ENCODE assay signal across 1 cellular context in genomic region chr2:151688719-151689118, GRCh38.
TF ChIP-seq lines count a peak whose summit lies in the region.

No MANE protein-coding gene starts in this region.

TF ChIP-seq in K562, 482 proteins besides CTCF, POLR2A, EP300 and RAD21 (continued from another document and continues in another):
- TF ChIP-seq ZNF395 (CRISPR knock-in tag; IDR thresholded peaks at IDR 0.05) = peak; percentile 30; the same call in 1 of the 2 replicates
- no peak for TF ChIP-seq BRCA1 (IDR thresholded peaks at IDR 0.05)
- TF ChIP-seq BRCA1 (CRISPR knock-in tag; IDR thresholded peaks at IDR 0.05) = no peak
- no peak for TF ChIP-seq ZNF57 (CRISPR knock-in tag; IDR thresholded peaks at IDR 0.05)
- TF ChIP-seq CREB3L1 (IDR thresholded peaks at IDR 0.05; ENCODE audit: borderline replicate concordance, low read depth) = no peak
- TF ChIP-seq UBTF (IDR thresholded peaks at IDR 0.05; ENCODE audit: borderline replicate concordance in 1 of 2, low read depth in 2 of 2, low read length in 2 of 2) = no peak
- TF ChIP-seq ZFP1 (CRISPR knock-in tag; IDR thresholded peaks at IDR 0.05) = no peak
- TF ChIP-seq KLF6 (CRISPR knock-in tag; IDR thresholded peaks at IDR 0.05; ENCODE audit: borderline replicate concordance) = peak; percentile 49; the same call in 1 of the 2 replicates
- TF ChIP-seq ELK3 (CRISPR knock-in tag; IDR thresholded peaks at IDR 0.05) = no peak
- TF ChIP-seq SOX6 (IDR thresholded peaks at IDR 0.05) = peak; percentile 91
- TF ChIP-seq GTF3C2 (IDR thresholded peaks at IDR 0.05; ENCODE audit: borderline replicate concordance, extremely low read depth, insufficient read length) = no peak
- peak; percentile 44 for TF ChIP-seq L3MBTL2 (IDR thresholded peaks at IDR 0.05)
- no peak for TF ChIP-seq ETS1 (conservative IDR thresholded peaks at IDR 0.05; ENCODE audit: control insufficient read depth, low read depth, low read length)
- peak; percentile 28; the same call in 1 of the 2 replicates for TF ChIP-seq EP400 (IDR thresholded peaks at IDR 0.05)
- TF ChIP-seq PHF20 (IDR thresholded peaks at IDR 0.05; ENCODE audit: partially characterized antibody) = no peak
- no peak for TF ChIP-seq CBFA2T3 (IDR thresholded peaks at IDR 0.05)
- no peak for TF ChIP-seq HBP1 (CRISPR knock-in tag; IDR thresholded peaks at IDR 0.05)
- TF ChIP-seq USF2 (CRISPR knock-in tag; IDR thresholded peaks at IDR 0.05) = no peak
- no peak for TF ChIP-seq TCF15 (CRISPR knock-in tag; IDR thresholded peaks at IDR 0.05)
- no peak for TF ChIP-seq RBBP5 (IDR thresholded peaks at IDR 0.05; ENCODE audit: borderline replicate concordance, insufficient read depth, low read length, poor library complexity, severe bottlenecking)
- no peak for TF ChIP-seq ILK (tag; IDR thresholded peaks at IDR 0.05; ENCODE audit: borderline replicate concordance, low read depth)
- 0 out of 2 replicates have a peak, but pooled peaks have one; percentile 13 for TF ChIP-seq RHOXF2B (CRISPR knock-in tag; conservative IDR thresholded peaks at IDR 0.05)
- no peak for TF ChIP-seq HCFC1 (IDR thresholded peaks at IDR 0.05; ENCODE audit: low read depth, low read length)
- no peak for TF ChIP-seq KDM2B (CRISPR knock-in tag; IDR thresholded peaks at IDR 0.05)
- TF ChIP-seq ZBTB26 (CRISPR knock-in tag; IDR thresholded peaks at IDR 0.05) = no peak
- no peak for TF ChIP-seq FOXK2 (conservative IDR thresholded peaks at IDR 0.05 in 1 of 2, IDR thresholded peaks at IDR 0.05 in 1 of 2; ENCODE audit: low read depth in 2 of 2)
- TF ChIP-seq SIN3A (IDR thresholded peaks at IDR 0.05; ENCODE audit: borderline replicate concordance in 2 of 2, control insufficient read depth in 1 of 2, low read depth in 2 of 2, low read length in 2 of 2) = no peak
- TF ChIP-seq BCL6 (CRISPR knock-in tag; IDR thresholded peaks at IDR 0.05) = no peak
- TF ChIP-seq ZBTB1 (CRISPR knock-in tag; IDR thresholded peaks at IDR 0.05; ENCODE audit: borderline replicate concordance, low read depth) = no peak
- no peak for TF ChIP-seq POLR2H (tag; IDR thresholded peaks at IDR 0.05; ENCODE audit: low read depth)
- TF ChIP-seq TEAD4 (IDR thresholded peaks at IDR 0.05; ENCODE audit: low read length) = no peak
- TF ChIP-seq TEAD4 (CRISPR knock-in tag; IDR thresholded peaks at IDR 0.05; ENCODE audit: borderline replicate concordance) = no peak
- no peak for TF ChIP-seq GATAD2A (IDR thresholded peaks at IDR 0.05)
- no peak for TF ChIP-seq CCAR2 (IDR thresholded peaks at IDR 0.05; ENCODE audit: low read depth, low read length)
- TF ChIP-seq PCBP1 (IDR thresholded peaks at IDR 0.05; ENCODE audit: low read depth, low read length, poor library complexity, severe bottlenecking) = no peak
- TF ChIP-seq MTA1 (IDR thresholded peaks at IDR 0.05; ENCODE audit: borderline replicate concordance) = no peak
- no peak for TF ChIP-seq MAFK (IDR thresholded peaks at IDR 0.05; ENCODE audit: low read length)
- peak; percentile 66 for TF ChIP-seq CEBPG (CRISPR knock-in tag; IDR thresholded peaks at IDR 0.05)
- peak; percentile 84 to 89 for TF ChIP-seq CEBPG (tag; conservative IDR thresholded peaks at IDR 0.05 in 1 of 2, IDR thresholded peaks at IDR 0.05 in 1 of 2)
- TF ChIP-seq GATA2 (CRISPR knock-in tag; IDR thresholded peaks at IDR 0.05) = no peak
- TF ChIP-seq NR2C2 (CRISPR knock-in tag; IDR thresholded peaks at IDR 0.05) = no peak
- peak; percentile 60 for TF ChIP-seq NR2C2 (tag; IDR thresholded peaks at IDR 0.05)
- 0 out of 2 replicates have a peak, but pooled peaks have one; percentile 23 for TF ChIP-seq GMEB1 (CRISPR knock-in tag; IDR thresholded peaks at IDR 0.05)
- TF ChIP-seq STAT5B (CRISPR knock-in tag; IDR thresholded peaks at IDR 0.05) = no peak
- no peak; the same call in 1 of the 2 replicates for TF ChIP-seq FOSL1 (tag; conservative IDR thresholded peaks at IDR 0.05)
- no peak for TF ChIP-seq STAT5A (IDR thresholded peaks at IDR 0.05; ENCODE audit: borderline replicate concordance, low read length)
- 0 out of 2 replicates have a peak, but pooled peaks have one; percentile 25 for TF ChIP-seq BACH1 (tag; IDR thresholded peaks at IDR 0.05)
- TF ChIP-seq PATZ1 (CRISPR knock-in tag; IDR thresholded peaks at IDR 0.05; ENCODE audit: borderline replicate concordance) = no peak
